ENCODE assay signal across 35 cellular contexts in genomic region chr21:31813873-31814272, GRCh38. TPM values are rescaled to one million over a fixed set of nuclear protein-coding genes. Genes with fewer than 3 reads are reported as not detected.
DNase-seq lines count a peak whose midpoint lies in the region; ATAC-seq, FAIRE-seq and TF ChIP-seq lines count a peak whose summit lies in the region.
"Had no signal": no experiment of that assay in that cellular context is flagged by ENCODE, and none has a peak within 500 bp of the region (broad histone marks: within the 10 kb centered on the region; RNA-seq: fewer than 3 reads in every experiment).

No MANE protein-coding gene starts in this region.

- TF ChIP-seq POLR2A in K562 (conservative IDR thresholded peaks at IDR 0.05) = no peak
- TF ChIP-seq POLR2A in esophagus muscularis mucosa (IDR thresholded peaks at IDR 0.05; ENCODE audit: low read depth) = no peak

- H3K9ac ChIP-seq in K562 (ENCODE audit: insufficient read depth in 1 of 2, low read depth in 2 of 2, low read length in 2 of 2) = no peak overlapping the region
- H3K9ac ChIP-seq: BLaER1; BLaER1 treated with 17β-estradiol and CSF1 and Interleukin-3, amounts not matched to agents 10 nM and 100 nM had no signal

- H3K27ac ChIP-seq in K562 (ENCODE audit: extremely low read depth, low read depth, low read length) (no peak overlapping the region), esophagus muscularis mucosa (replicated peaks in 1 of 4) (no peak overlapping the region)
- H3K27ac ChIP-seq: 22Rv1; A549; BLaER1; BLaER1 treated with 17β-estradiol and CSF1 and Interleukin-3, amounts not matched to agents 10 nM and 100 nM; C4-2B had no signal

- H3K4me1 ChIP-seq in K562 (replicated peaks in 1 of 2; ENCODE audit: control insufficient read depth in 2 of 2, insufficient read depth in 2 of 2, low read length in 2 of 2) (no peaks in the 10 kb centered on the region), esophagus muscularis mucosa (no peaks in the 10 kb centered on the region)
- H3K4me1 ChIP-seq: A549, BE2C, BLaER1, Caco-2 had no signal

- H3K4me3 ChIP-seq in K562 = no peak overlapping the region
- H3K4me3 ChIP-seq in esophagus muscularis mucosa = no peak overlapping the region
- H3K4me3 ChIP-seq: A549; BLaER1; BLaER1 treated with 17β-estradiol and CSF1 and Interleukin-3, amounts not matched to agents 10 nM and 100 nM had no signal

- no peak for FAIRE-seq in K562 (lab: Jason Lieb, UNC)
- FAIRE-seq: A204.1, A549, D721Med had no signal

- H4K20me1 ChIP-seq in K562 (replicated peaks; ENCODE audit: control insufficient read depth, insufficient read depth, low read length) = no peaks in the 10 kb centered on the region
- H4K20me1 ChIP-seq: BLaER1; BLaER1 treated with 17β-estradiol and CSF1 and Interleukin-3, amounts not matched to agents 10 nM and 100 nM had no signal

- CTCF ChIA-PET in K562 (lab: Yijun Ruan, JAX; ENCODE audit: low intra/inter-chr PET ratio) = no interaction called here

- intact Hi-C loops in K562 (cut with micrococcal nuclease) (no loop called here), esophagus muscularis mucosa (cut with DNase I) (no loop called here)

- H3K36me3 ChIP-seq in K562 (ENCODE audit: control insufficient read depth, insufficient read depth, low read length) = no peaks in the 10 kb centered on the region
- H3K36me3 ChIP-seq in esophagus muscularis mucosa = no peaks in the 10 kb centered on the region
- H3K36me3 ChIP-seq: BE2C; BLaER1; BLaER1 treated with 17β-estradiol and CSF1 and Interleukin-3, amounts not matched to agents 10 nM and 100 nM had no signal

- no peaks in the 10 kb centered on the region for H3K79me2 ChIP-seq in K562 (ENCODE audit: control insufficient read depth, insufficient read depth, low read length)

- ATAC-seq in K562 (no peak), HG03354 (IDR thresholded peaks at IDR 0.05; ENCODE audit: poor library complexity, severe bottlenecking, unreplicated experiment) (no peak)
- ATAC-seq: A549; CD8-positive, alpha-beta T cell had no signal

- no TSS peak for BruUV-seq in K562 (replicated peaks; lab: Mats Ljungman, UMichigan)

- H3K4me2 ChIP-seq in K562 (ENCODE audit: insufficient read depth, low read length) = no peak overlapping the region
- H3K4me2 ChIP-seq: A549; BLaER1; BLaER1 treated with 17β-estradiol and CSF1 and Interleukin-3, amounts not matched to agents 10 nM and 100 nM had no signal

- in situ Hi-C loops in K562 (cut with MboI) = no loop called here

- H3K27me3 ChIP-seq in K562 (ENCODE audit: control insufficient read depth in 2 of 2, insufficient read depth in 2 of 2, low read length in 2 of 2) = peaks cover 7 to 10% of the 10 kb centered on the region in 2 experiments; a peak in 3 of 5 replicates
- H3K27me3 ChIP-seq in esophagus muscularis mucosa = no peaks in the 10 kb centered on the region
- H3K27me3 ChIP-seq: BE2C; BLaER1; BLaER1 treated with 17β-estradiol and CSF1 and Interleukin-3, amounts not matched to agents 10 nM and 100 nM had no signal

- 20% methylated on average over 1 of the region's 1 CpG for WGBS in K562 (ENCODE audit: insufficient coverage, low coverage, missing lambda C conversion rate)
- 91% methylated on average over 1 of the region's 1 CpG for WGBS in esophagus muscularis mucosa

- TF ChIP-seq CTCF in K562 (IDR thresholded peaks at IDR 0.05 in 2 of 3, conservative IDR thresholded peaks at IDR 0.05 in 1 of 3; ENCODE audit: insufficient read depth in 2 of 3, low read depth in 1 of 3, low read length in 3 of 3) (no peak), esophagus muscularis mucosa (IDR thresholded peaks at IDR 0.05) (no peak)

- TF ChIP-seq EP300 in Ishikawa (IDR thresholded peaks at IDR 0.05; ENCODE audit: borderline replicate concordance) (no peak), K562 (IDR thresholded peaks at IDR 0.05; ENCODE audit: low read length) (no peak), esophagus muscularis mucosa (IDR thresholded peaks at IDR 0.05) (no peak)

- DNase-seq in NAMALWA (ENCODE audit: low spot score) (peak; percentile 12), K562 (ENCODE audit: extremely low read depth in 1 of 4, low spot score in 3 of 4) (peak in 3 of 4 experiments; percentile 28 to 68 (median 58)), esophagus muscularis mucosa (ENCODE audit: extremely low spot score) (peak; percentile 47), islet precursor cell (no peak), COR-L47 (lab: John Stamatoyannopoulos, UW) (no peak), foreskin melanocyte (no peak)
- DNase-seq: 8988T; ACHN; AML-193; BE2C; C1 segment of cervical spinal cord; Caco-2; Calu3; CD4-positive, alpha-beta memory T cell; CD4-positive, alpha-beta T cell; CD4-positive, CD25-positive, alpha-beta regulatory T cell; CD8-positive, alpha-beta memory T cell; CD8-positive, alpha-beta T cell; DMS 273 treated with DMSO at 0.1 percent for 48 hours; DMS153; DMS53; DMS79; DMS79 treated with DMSO at 0.1 percent for 48 hours; DND-41; EL had no signal

- no peak overlapping the region for H2AFZ ChIP-seq in K562 (ENCODE audit: low read depth, low read length)

- POLR2A ChIA-PET in K562 (lab: Yijun Ruan, JAX) = no interaction called here

- no peaks in the 10 kb centered on the region for H3K9me3 ChIP-seq in K562 (replicated peaks; ENCODE audit: control insufficient read depth, insufficient read depth, low read depth, low read length)
- no peaks in the 10 kb centered on the region for H3K9me3 ChIP-seq in esophagus muscularis mucosa
- H3K9me3 ChIP-seq: A549, BE2C, BLaER1, Caco-2 had no signal

- TF ChIP-seq RAD21 in Ishikawa (IDR thresholded peaks at IDR 0.05; ENCODE audit: low read depth) (no peak), K562 (CRISPR knock-in tag; conservative IDR thresholded peaks at IDR 0.05 in 1 of 2, IDR thresholded peaks at IDR 0.05 in 1 of 2) (no peak)

- no peaks in the 10 kb centered on the region for H3K9me1 ChIP-seq in K562 (ENCODE audit: control insufficient read depth, insufficient read depth, low read length)

TF ChIP-seq in Ishikawa, 13 proteins besides CTCF, POLR2A, EP300 and RAD21:
- TF ChIP-seq MAX (IDR thresholded peaks at IDR 0.05) = no peak
- no peak for TF ChIP-seq FOXM1 (IDR thresholded peaks at IDR 0.05; ENCODE audit: borderline replicate concordance, low read depth)
- peak; percentile 51 for TF ChIP-seq USF1 (IDR thresholded peaks at IDR 0.05)
- TF ChIP-seq EGR1 (IDR thresholded peaks at IDR 0.05) = no peak
- TF ChIP-seq TAF1 (IDR thresholded peaks at IDR 0.05; ENCODE audit: low read depth) = no peak
- TF ChIP-seq CREB1 (IDR thresholded peaks at IDR 0.05; ENCODE audit: low read depth) = no peak

TF ChIP-seq in K562, 482 proteins besides CTCF, POLR2A, EP300 and RAD21:
- peak; percentile 71 for TF ChIP-seq NFYB (IDR thresholded peaks at IDR 0.05; ENCODE audit: extremely low read depth, insufficient read length)
- TF ChIP-seq RAD51 (IDR thresholded peaks at IDR 0.05; ENCODE audit: borderline replicate concordance, low read depth) = peak; percentile 57; the same call in 1 of the 2 replicates
- TF ChIP-seq USF2 (CRISPR knock-in tag; IDR thresholded peaks at IDR 0.05) = peak; percentile 60; the same call in 1 of the 2 replicates
- no peak for TF ChIP-seq HEY1 (CRISPR knock-in tag; IDR thresholded peaks at IDR 0.05; ENCODE audit: borderline replicate concordance)
- no peak for TF ChIP-seq ZSCAN32 (CRISPR knock-in tag; IDR thresholded peaks at IDR 0.05)
- no peak for TF ChIP-seq SP1 (CRISPR knock-in tag; IDR thresholded peaks at IDR 0.05)
- peak; percentile 65 for TF ChIP-seq TFE3 (CRISPR knock-in tag; IDR thresholded peaks at IDR 0.05)
- no peak for TF ChIP-seq SRSF3 (IDR thresholded peaks at IDR 0.05; ENCODE audit: insufficient read depth, low read length)

RNA-seq across cellular contexts. Expression of gene HUNK, which starts 58.9 kb away (rescaled TPM):
- not detected in 2 replicates for total RNA-seq in K562 (2011; cell fraction: chromatin; rRNA removed; ENCODE audit: low replicate concordance)
- not detected in 2 replicates for total RNA-seq in K562 (2011; cell fraction: nucleolus; rRNA removed)
- not detected in 2 replicates for total RNA-seq in K562 (2011; cell fraction: nucleoplasm; rRNA removed)
- not detected in 2 replicates for total RNA-seq in K562 (2014; rRNA removed)
- not detected in 2 replicates for total RNA-seq in K562 (2014; rRNA removed; fragmentation: Illumina TruSeq; extraction: Trizol)
- total RNA-seq in K562 (2015; rRNA removed; fragmentation: Illumina TruSeq; extraction: Trizol) = not detected in 2 replicates
- total RNA-seq in K562 (2021) = 0.02 TPM in 1 of 2 replicates, not detected in the other
- polyA plus RNA-seq in K562 (2011; rRNA removed) = not detected in 2 replicates
- polyA plus RNA-seq in K562 (2011; cell fraction: cytosol; rRNA removed) = not detected in 2 replicates
- polyA plus RNA-seq in K562 (2011; cell fraction: nucleus; rRNA removed) = not detected in 2 replicates
- polyA plus RNA-seq in K562 (2012) = not detected in 2 replicates
- not detected in 2 replicates for polyA plus RNA-seq in K562 (2014; fragmentation: Illumina TruSeq; extraction: Trizol)
- not detected for polyA plus RNA-seq in K562 (2014; fragmentation: Nextera tagmentation; extraction: Ambion mirVana)
- polyA plus RNA-seq in K562 (2014; rRNA removed) = not detected in 2 replicates
- not detected in 2 replicates for polyA minus RNA-seq in K562 (2011; rRNA and poly(A)+ RNA removed)
- polyA minus RNA-seq in K562 (2011; cell fraction: cytosol; rRNA and poly(A)+ RNA removed) = not detected in 2 replicates
- not detected in 2 replicates for polyA minus RNA-seq in K562 (2011; cell fraction: nucleus; rRNA and poly(A)+ RNA removed)
- 1 to 10 TPM in 2 of 4 donors, under 1 TPM in 2; 0.42 to 3.2 (median 1.0) TPM for total RNA-seq in esophagus muscularis mucosa
- total RNA-seq: CD4-positive, alpha-beta T cell; CD4-positive, CD25-positive, alpha-beta regulatory T cell; CD8-positive, alpha-beta T cell had no signal
- polyA plus RNA-seq: CD14-positive monocyte; CD4-positive, CD25-positive, alpha-beta regulatory T cell had no signal

Comparison
In these comparisons a context has a peak if more than half of its experiments do, and no peak if none do; other contexts are left out.
1. DNase-seq: peak in NAMALWA (single experiment), K562 (3 of 4) and esophagus muscularis mucosa (single experiment); none in islet precursor cell (single experiment), COR-L47 (single experiment) and foreskin melanocyte (single experiment).